ENCODE assay signal across 23 cellular contexts in genomic region chr12:60333461-60333860, GRCh38.
DNase-seq lines count a peak whose midpoint lies in the region; ATAC-seq and TF ChIP-seq lines count a peak whose summit lies in the region.
"Had no signal": no experiment of that assay in that cellular context is flagged by ENCODE, and none has a peak within 500 bp of the region (broad histone marks: within the 10 kb centered on the region; RNA-seq: fewer than 3 reads in every experiment).

No MANE protein-coding gene starts in this region.

- H3K36me3 ChIP-seq in ACC112 (ENCODE audit: insufficient read depth, low read length) (no peaks in the 10 kb centered on the region), IMR-90 (ENCODE audit: control insufficient read depth, insufficient read depth, low read length) (no peaks in the 10 kb centered on the region), fibroblast of lung (ENCODE audit: control insufficient read depth, insufficient read depth, low read length) (no peaks in the 10 kb centered on the region), WERI-Rb-1 (no peaks in the 10 kb centered on the region)
- H3K36me3 ChIP-seq: heart left ventricle, neutrophil, right lobe of liver, stomach had no signal

- DNase-seq in IMR-90 (peak; percentile 34), astrocyte of the spinal cord (ENCODE audit: low read depth, low spot score) (peak; percentile 10), fibroblast of lung (ENCODE audit: low read depth in 2 of 2) (peak; percentile 5 to 55), NCI-H1436 treated with DMSO at 0.1 percent for 48 hours (lab: John Stamatoyannopoulos, UW) (no peak), NCI-H748 (lab: John Stamatoyannopoulos, UW; ENCODE audit: unreplicated experiment) (no peak), WERI-Rb-1 (no peak), medulla oblongata (ENCODE audit: extremely low spot score) (no peak)
- DNase-seq: activated CD4-positive, alpha-beta T cell treated with anti-CD3 and anti-CD28 coated beads, Interleukin-2, amount 50 U/mL, for 48 hours; activated T-cell treated with anti-CD3 and anti-CD28 coated beads, Interleukin-2, amount 50 U/mL, for 48 hours; body of pancreas; CD4-positive, alpha-beta memory T cell; DMS 273 treated with DMSO at 0.1 percent for 48 hours; effector CD4-positive, alpha-beta T cell; heart left ventricle; naive thymus-derived CD4-positive, alpha-beta T cell; NCI-H1092; NCI-H187; right lobe of liver; stimulated activated CD8-positive, alpha-beta memory T cell treated with anti-CD3 and anti-CD28 coated beads, Interleukin-4, amount 100 ng/mL, for 48 hours; stomach had no signal

- no peak for TF ChIP-seq RAD21 in IMR-90 (IDR thresholded peaks at IDR 0.05; ENCODE audit: low read length)

- ATAC-seq in IMR-90 (ENCODE audit: low read depth), result peak; percentile 38
- ATAC-seq: body of pancreas; heart left ventricle; naive thymus-derived CD4-positive, alpha-beta T cell; right lobe of liver had no signal

- CTCF ChIA-PET in IMR-90 (lab: Yijun Ruan, JAX), result no interaction called here

- H2AFZ ChIP-seq in ACC112 (ENCODE audit: low read length, unreplicated experiment) (peak overlapping the region; percentile 53), IMR-90 (replicated peaks; ENCODE audit: low read length, poor library complexity) (no peak overlapping the region), fibroblast of lung (ENCODE audit: low read length) (no peak overlapping the region)

- no peak overlapping the region for H2BK120ac ChIP-seq in IMR-90 (ENCODE audit: low read depth, low read length)

- H3K4me2 ChIP-seq in IMR-90 (ENCODE audit: low read depth, low read length) (peak overlapping the region; percentile 5; the same call in 1 of the 2 replicates), fibroblast of lung (ENCODE audit: extremely low read depth, insufficient read depth, low read length) (no peak overlapping the region)

- TF ChIP-seq CTCF in IMR-90 (conservative IDR thresholded peaks at IDR 0.05; ENCODE audit: low read depth, low read length), result no peak
- TF ChIP-seq CTCF in astrocyte of the spinal cord (IDR thresholded peaks at IDR 0.05; ENCODE audit: low read depth, low read length), result no peak
- no peak for TF ChIP-seq CTCF in fibroblast of lung (conservative IDR thresholded peaks at IDR 0.05 in 1 of 2, IDR thresholded peaks at IDR 0.05 in 1 of 2; ENCODE audit: low read depth in 1 of 2, low read length in 2 of 2)
- TF ChIP-seq CTCF in WERI-Rb-1 (IDR thresholded peaks at IDR 0.05; ENCODE audit: low read depth, low read length), result no peak

- no peak overlapping the region for H3K23ac ChIP-seq in IMR-90 (ENCODE audit: low read depth, low read length)

- H3K79me2 ChIP-seq in ACC112 (ENCODE audit: control insufficient read depth, insufficient read depth, low read length, unreplicated experiment) (no peaks in the 10 kb centered on the region), fibroblast of lung (ENCODE audit: control insufficient read depth, insufficient read depth, low read length) (no peaks in the 10 kb centered on the region)

- H4K20me1 ChIP-seq in IMR-90 (ENCODE audit: insufficient read depth, low read length), result no peaks in the 10 kb centered on the region
- no peaks in the 10 kb centered on the region for H4K20me1 ChIP-seq in fibroblast of lung (ENCODE audit: control insufficient read depth, extremely low read depth, insufficient read depth, low read length)

- no peak overlapping the region for H4K5ac ChIP-seq in IMR-90 (ENCODE audit: low read depth, low read length)

- H2AK5ac ChIP-seq in IMR-90 (ENCODE audit: low read depth, low read length), result no peak overlapping the region

- in situ Hi-C loops in IMR-90 (cut with MboI; ENCODE audit: low sequenced_read_pairs), result no loop called here
- in situ Hi-C loops in astrocyte of the spinal cord (cut with HindIII; ENCODE audit: low sequenced_read_pairs), result no loop called here

- no peak overlapping the region for H3K4ac ChIP-seq in IMR-90 (ENCODE audit: low read depth, low read length)

- H3K18ac ChIP-seq in IMR-90 (ENCODE audit: low read depth, low read length), result no peak overlapping the region

- no peaks in the 10 kb centered on the region for H3K9me3 ChIP-seq in IMR-90 (ENCODE audit: control insufficient read depth, insufficient read depth, low read length)
- no peaks in the 10 kb centered on the region for H3K9me3 ChIP-seq in fibroblast of lung (ENCODE audit: control insufficient read depth, insufficient read depth, low read depth, low read length)
- no peaks in the 10 kb centered on the region for H3K9me3 ChIP-seq in WERI-Rb-1 (ENCODE audit: severe bottlenecking)
- H3K9me3 ChIP-seq: body of pancreas, heart left ventricle, neutrophil, right lobe of liver, stomach had no signal

- H3K9me1 ChIP-seq in IMR-90 (ENCODE audit: insufficient read depth, low read length), result no peaks in the 10 kb centered on the region

- no peak overlapping the region for H3K4me3 ChIP-seq in ACC112 (ENCODE audit: low read depth, low read length)
- no peak overlapping the region for H3K4me3 ChIP-seq in IMR-90 (ENCODE audit: insufficient read depth, low read depth, low read length)
- H3K4me3 ChIP-seq in astrocyte of the spinal cord (ENCODE audit: low read depth, low read length), result no peak overlapping the region
- no peak overlapping the region for H3K4me3 ChIP-seq in fibroblast of lung (replicated peaks in 1 of 4; ENCODE audit: control extremely low read depth in 1 of 4, insufficient read depth in 1 of 4, low read depth in 3 of 4, low read length in 4 of 4)
- H3K4me3 ChIP-seq in WERI-Rb-1 (ENCODE audit: low read depth, low read length), result no peak overlapping the region
- H3K4me3 ChIP-seq: body of pancreas, heart left ventricle, right lobe of liver, SK-N-MC, stomach had no signal

- POLR2A ChIA-PET in IMR-90 (lab: Charles Lee; ENCODE audit: unreplicated experiment), result no interaction called here

- no peak overlapping the region for H4K91ac ChIP-seq in IMR-90 (ENCODE audit: insufficient read depth, low read depth, low read length)

- no peak overlapping the region for H2BK20ac ChIP-seq in IMR-90 (ENCODE audit: low read depth, low read length)

- H2BK5ac ChIP-seq in IMR-90 (ENCODE audit: low read depth, low read length, poor library complexity, severe bottlenecking), result no peak overlapping the region

- BruUV-seq in IMR-90 (replicated peaks; lab: Mats Ljungman, UMichigan), result no TSS peak

- H3K27ac ChIP-seq in ACC112 (ENCODE audit: low read depth, low read length) (no peak overlapping the region), IMR-90 (ENCODE audit: insufficient read depth, low read length) (no peak overlapping the region), fibroblast of lung (ENCODE audit: insufficient read depth, low read length) (no peak overlapping the region), WERI-Rb-1 (no peak overlapping the region)
- H3K27ac ChIP-seq: body of pancreas, heart left ventricle, neutrophil, right lobe of liver, SK-N-MC, stomach had no signal

- no peaks in the 10 kb centered on the region for H3K79me1 ChIP-seq in IMR-90 (ENCODE audit: low read depth in 1 of 2, low read length in 2 of 2)

- H3K4me1 ChIP-seq in ACC112 (ENCODE audit: control insufficient read depth, insufficient read depth, low read length, unreplicated experiment) (peaks cover 31% of the 10 kb centered on the region), IMR-90 (ENCODE audit: control insufficient read depth, insufficient read depth, low read length) (no peaks in the 10 kb centered on the region), fibroblast of lung (ENCODE audit: control insufficient read depth, extremely low read depth, insufficient read depth, low read length) (no peaks in the 10 kb centered on the region)
- H3K4me1 ChIP-seq: body of pancreas, heart left ventricle, right lobe of liver, stomach had no signal

- dilution Hi-C loops in IMR-90 (cut with HindIII; ENCODE audit: low sequenced_read_pairs, unreplicated experiment), result no loop called here

- H3K14ac ChIP-seq in IMR-90 (replicated peaks; ENCODE audit: low read depth, low read length), result no peak overlapping the region

- H3K9ac ChIP-seq in IMR-90 (ENCODE audit: low read depth, low read length) (no peak overlapping the region), fibroblast of lung (ENCODE audit: insufficient read depth, low read length) (no peak overlapping the region)

- no CpG with 5 or more reads among the region's 6 CpGs for WGBS in IMR-90 (ENCODE audit: extremely low coverage in 2 of 2, insufficient read length in 1 of 2), 2 experiments

- H3K56ac ChIP-seq in IMR-90 (ENCODE audit: extremely low read depth, insufficient read depth, low read length), result no peak overlapping the region

- intact Hi-C loops in IMR-90 (cut with micrococcal nuclease), result no loop called here

- H4K8ac ChIP-seq in IMR-90 (ENCODE audit: low read depth in 2 of 2, low read length in 2 of 2), result no peak overlapping the region

- no peak overlapping the region for H2BK15ac ChIP-seq in IMR-90 (ENCODE audit: low read depth, low read length)

- no peak for TF ChIP-seq POLR2A in IMR-90 (IDR thresholded peaks at IDR 0.05; ENCODE audit: low read depth, low read length)

- no peaks in the 10 kb centered on the region for H3K27me3 ChIP-seq in ACC112 (ENCODE audit: insufficient read depth, low read length)
- H3K27me3 ChIP-seq in IMR-90 (ENCODE audit: control insufficient read depth, insufficient read depth, low read length), result no peaks in the 10 kb centered on the region
- no peaks in the 10 kb centered on the region for H3K27me3 ChIP-seq in fibroblast of lung (ENCODE audit: control insufficient read depth, insufficient read depth, low read length)
- no peaks in the 10 kb centered on the region for H3K27me3 ChIP-seq in WERI-Rb-1 (ENCODE audit: insufficient read depth, low read depth, severe bottlenecking)
- H3K27me3 ChIP-seq: body of pancreas, heart left ventricle, neutrophil, right lobe of liver, stomach had no signal

- H2AK9ac ChIP-seq in IMR-90 (replicated peaks; ENCODE audit: low read depth, low read length, poor library complexity), result no peak overlapping the region

TF ChIP-seq in IMR-90, 13 proteins besides CTCF, POLR2A, EP300 and RAD21 (continues in another document):
- TF ChIP-seq RFX5 (IDR thresholded peaks at IDR 0.05; ENCODE audit: low read depth, low read length) (no peak), RCOR1 (IDR thresholded peaks at IDR 0.05; ENCODE audit: insufficient replicate concordance, low read length) (no peak), NFE2L2 (IDR thresholded peaks at IDR 0.05; ENCODE audit: low read depth, low read length) (no peak), FOS (IDR thresholded peaks at IDR 0.05; ENCODE audit: low read depth, low read length) (no peak), SMC3 (IDR thresholded peaks at IDR 0.05; ENCODE audit: low read depth, low read length) (no peak), CHD1 (IDR thresholded peaks at IDR 0.05; ENCODE audit: low read depth, low read length) (no peak), ELK1 (IDR thresholded peaks at IDR 0.05; ENCODE audit: borderline replicate concordance, low read depth, low read length) (no peak)

Comparison
In these comparisons a context has a peak if more than half of its experiments do, and no peak if none do; other contexts are left out.
1. DNase-seq: peak in IMR-90 (single experiment), astrocyte of the spinal cord (single experiment) and fibroblast of lung (2 of 2); none in NCI-H1436 treated with DMSO at 0.1 percent for 48 hours (single experiment), NCI-H748 (single experiment), WERI-Rb-1 (single experiment) and medulla oblongata (single experiment).